In the genomic region with DNA sequence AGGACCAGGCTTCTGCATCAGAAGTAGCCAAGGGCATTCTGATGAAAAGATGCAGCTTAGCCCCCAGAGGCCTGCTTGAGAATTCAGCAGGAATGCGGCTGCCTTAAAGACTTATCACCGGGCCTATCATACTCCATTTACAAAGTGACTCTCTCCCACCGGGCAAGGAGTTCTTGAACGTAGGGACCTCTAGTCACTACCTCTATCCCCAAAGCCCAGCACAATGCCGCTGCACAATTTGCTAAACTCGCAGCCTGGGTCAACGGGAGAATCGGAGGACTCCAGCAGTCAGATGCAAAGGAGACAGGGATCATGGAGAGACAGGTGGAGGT, we compare ENCODE assay signal across 1 cellular context.
TF ChIP-seq lines count a peak whose summit lies in the region.

No MANE protein-coding gene starts in this region.

TF ChIP-seq in GM23338, 12 proteins besides CTCF, POLR2A, EP300 and RAD21 (continued from another document):
- TF ChIP-seq POLR2AphosphoS5 (IDR thresholded peaks at IDR 0.05; ENCODE audit: low read depth) (no peak), CREB1 (CRISPR knock-in tag; IDR thresholded peaks at IDR 0.05; ENCODE audit: low read depth) (no peak), ZNF114 (CRISPR knock-in tag; IDR thresholded peaks at IDR 0.05) (no peak), ZNF331 (CRISPR knock-in tag; IDR thresholded peaks at IDR 0.05; ENCODE audit: low read depth) (no peak), EZH2phosphoT487 (IDR thresholded peaks at IDR 0.05; ENCODE audit: unreplicated experiment) (no peak), STAT1 (IDR thresholded peaks at IDR 0.05; ENCODE audit: unreplicated experiment) (no peak)
- TF ChIP-seq, protein P1, sequence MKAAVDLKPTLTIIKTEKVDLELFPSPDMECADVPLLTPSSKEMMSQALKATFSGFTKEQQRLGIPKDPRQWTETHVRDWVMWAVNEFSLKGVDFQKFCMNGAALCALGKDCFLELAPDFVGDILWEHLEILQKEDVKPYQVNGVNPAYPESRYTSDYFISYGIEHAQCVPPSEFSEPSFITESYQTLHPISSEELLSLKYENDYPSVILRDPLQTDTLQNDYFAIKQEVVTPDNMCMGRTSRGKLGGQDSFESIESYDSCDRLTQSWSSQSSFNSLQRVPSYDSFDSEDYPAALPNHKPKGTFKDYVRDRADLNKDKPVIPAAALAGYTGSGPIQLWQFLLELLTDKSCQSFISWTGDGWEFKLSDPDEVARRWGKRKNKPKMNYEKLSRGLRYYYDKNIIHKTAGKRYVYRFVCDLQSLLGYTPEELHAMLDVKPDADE (IDR thresholded peaks at IDR 0.05) = no peak
TF ChIP-seq in GM23338: peak in this region for 0.
